ENCODE assay signal across 9 cellular contexts in genomic region chr9:35673132-35673997, GRCh38.
DNase-seq lines count a peak whose midpoint lies in the region; TF ChIP-seq lines count a peak whose summit lies in the region.
"Had no signal": no experiment of that assay in that cellular context is flagged by ENCODE, and none has a peak within 500 bp of the region (broad histone marks: within the 10 kb centered on the region; RNA-seq: fewer than 3 reads in every experiment).

Gene CA9 (plus strand): TSS chr9:35673928. CDS start chr9:35673960, 32 bp downstream.

- H3K9me3 ChIP-seq in duodenal mucosa (ENCODE audit: control insufficient read depth in 1 of 2, low read length in 2 of 2), result no peaks in the 10 kb centered on the region

- DNase-seq in COR-L47 (lab: John Stamatoyannopoulos, UW) (peak; percentile 39), NCI-H2171 (lab: John Stamatoyannopoulos, UW) (peak; percentile 55), nephron progenitor cell (no peak), GM13976 (ENCODE audit: low spot score) (no peak), Kasumi-1 (lab: John Stamatoyannopoulos, UW) (no peak), amniotic stem cell (lab: John Stamatoyannopoulos, UW) (no peak)
- DNase-seq in central memory CD4-positive, alpha-beta T cell, result no peak

- TF ChIP-seq CTCF in nephron progenitor cell (IDR thresholded peaks at IDR 0.05) (no peak), GM13976 (IDR thresholded peaks at IDR 0.05; ENCODE audit: borderline replicate concordance, control extremely low read depth, extremely low read depth, insufficient read depth, missing control alignments) (no peak)

- peaks cover 47% of the 10 kb centered on the region for H3K4me1 Mint-ChIP-seq in nephron progenitor cell

- H3K27ac ChIP-seq in duodenal mucosa (ENCODE audit: low read depth, low read length), result peak within 1 kb of the TSS; percentile 26
- H3K27ac ChIP-seq: SK-N-MC had no signal

- no peaks in the 10 kb centered on the region for H3K27me3 ChIP-seq in duodenal mucosa (ENCODE audit: control insufficient read depth in 1 of 2, insufficient read depth in 2 of 2, low read length in 2 of 2)

- peak within 1 kb of the TSS; percentile 38 to 44 for H3K9ac ChIP-seq in duodenal mucosa (ENCODE audit: low read depth in 1 of 2, low read length in 2 of 2)

- peaks cover 36 to 46% of the 10 kb centered on the region in 2 donors for H3K4me1 ChIP-seq in duodenal mucosa (ENCODE audit: control insufficient read depth in 1 of 2, insufficient read depth in 2 of 2, low read length in 2 of 2)

- H3K9me3 Mint-ChIP-seq in nephron progenitor cell, result no peaks in the 10 kb centered on the region

- no peaks in the 10 kb centered on the region for H3K36me3 ChIP-seq in duodenal mucosa (ENCODE audit: control insufficient read depth in 1 of 2, insufficient read depth in 2 of 2, low read length in 2 of 2)

- peak within 1 kb of the TSS; percentile 67 for H3K4me3 Mint-ChIP-seq in nephron progenitor cell

- no peaks in the 10 kb centered on the region for H3K36me3 Mint-ChIP-seq in nephron progenitor cell (ENCODE audit: low read depth)

- H3K27ac Mint-ChIP-seq in nephron progenitor cell, result no peak within 1 kb of the TSS

- in situ Hi-C loops in GM13976 (cut with MboI; ENCODE audit: low sequenced_read_pairs, unreplicated experiment), result no loop called here

- peak within 1 kb of the TSS; percentile 62 to 68 for H3K4me3 ChIP-seq in duodenal mucosa (ENCODE audit: low read depth in 1 of 2, low read length in 2 of 2)
- H3K4me3 ChIP-seq: SK-N-MC had no signal

- peaks cover 31% of the 10 kb centered on the region for H3K27me3 Mint-ChIP-seq in nephron progenitor cell (ENCODE audit: low read depth, poor library complexity)

Comparison
In these comparisons a context has a peak if more than half of its experiments do, and no peak if none do; other contexts are left out.
1. DNase-seq: peak in COR-L47 (single experiment) and NCI-H2171 (single experiment); none in nephron progenitor cell (single experiment), GM13976 (single experiment), Kasumi-1 (0 of 2), amniotic stem cell (single experiment) and central memory CD4-positive, alpha-beta T cell (single experiment).